Comparison of ENCODE assay signal across 8 cellular contexts in the genomic region with DNA sequence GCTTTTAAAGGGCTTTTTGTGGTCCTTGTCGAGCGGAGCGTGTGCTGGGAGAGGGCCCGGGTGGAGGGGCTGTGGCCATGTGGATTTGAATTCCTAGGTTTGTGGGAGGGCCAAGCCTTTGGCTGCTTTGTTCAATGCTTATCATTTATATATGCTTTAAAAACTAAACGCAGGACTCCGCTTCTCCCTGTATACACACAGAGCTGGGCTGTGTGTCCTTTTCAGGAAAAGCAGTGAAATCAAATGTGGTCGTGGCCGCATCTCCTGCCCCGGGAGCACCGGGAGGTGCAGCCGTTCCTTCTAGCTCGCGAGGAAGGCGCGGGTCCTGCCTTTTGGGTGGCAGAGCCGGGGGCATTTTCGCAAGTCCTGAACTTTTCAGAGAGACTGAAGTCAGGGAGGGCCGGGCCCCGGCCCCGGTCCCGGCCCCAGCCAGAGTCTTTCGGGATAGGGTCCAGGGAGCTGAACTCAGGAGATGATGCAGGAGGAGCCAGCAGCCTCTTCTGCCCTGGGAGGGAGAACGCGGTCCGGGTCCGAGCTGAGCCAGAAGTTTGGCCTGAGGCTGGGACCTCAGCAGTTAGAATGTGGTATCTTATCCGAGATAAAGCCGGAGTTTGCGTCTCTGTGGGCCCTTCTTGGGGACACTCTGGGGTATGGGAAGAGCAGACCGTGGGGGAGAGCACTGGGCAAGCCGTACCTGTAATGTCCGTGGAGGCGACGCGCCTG.
DNase-seq lines count a peak whose midpoint lies in the region; ATAC-seq, FAIRE-seq and TF ChIP-seq lines count a peak whose summit lies in the region.

No MANE protein-coding gene starts in this region.

- H3K4me3 Mint-ChIP-seq in astrocyte (ENCODE audit: unreplicated experiment) = peak overlapping the region; percentile 98

- H3K9me2 ChIP-seq in PC-9 (ENCODE audit: insufficient read depth) = no peaks in the 10 kb centered on the region

- peaks cover 30% of the 10 kb centered on the region for H3K4me1 Mint-ChIP-seq in astrocyte (ENCODE audit: low read depth, unreplicated experiment)

- no peaks in the 10 kb centered on the region for H3K27me3 Mint-ChIP-seq in astrocyte (ENCODE audit: low read depth, unreplicated experiment)

- H3K79me2 ChIP-seq in PC-9 (ENCODE audit: low read depth) (peaks cover 53% of the 10 kb centered on the region), astrocyte (ENCODE audit: insufficient read depth, low read length) (peaks cover 59% of the 10 kb centered on the region)

- intact Hi-C loops in PC-9 (cut with micrococcal nuclease; ENCODE audit: unreplicated experiment) = loop anchor here (1.0 to 2.0 kb wide), 3 partner anchors 44 to 82 kb away; no protein-coding TSS in a partner anchor

- H3K27me3 ChIP-seq in PC-9 (ENCODE audit: insufficient read depth, low read depth) (no peaks in the 10 kb centered on the region), astrocyte (ENCODE audit: insufficient read depth, low read length) (no peaks in the 10 kb centered on the region)

- peaks cover 26% of the 10 kb centered on the region for H3K4me1 ChIP-seq in PC-9 (replicated peaks; ENCODE audit: insufficient read depth)
- H3K4me1 ChIP-seq in astrocyte (ENCODE audit: insufficient read depth, low read length) = peaks cover 22% of the 10 kb centered on the region

- H2AFZ ChIP-seq in PC-9 (peak overlapping the region; percentile 81), astrocyte (ENCODE audit: low read depth, low read length) (no peak overlapping the region)

- TF ChIP-seq CTCF in PC-9 (conservative IDR thresholded peaks at IDR 0.05) (no peak), astrocyte (IDR thresholded peaks at IDR 0.05; ENCODE audit: insufficient read depth, low read depth, low read length) (no peak)

- H3K9me3 Mint-ChIP-seq in astrocyte (ENCODE audit: unreplicated experiment) = no peaks in the 10 kb centered on the region

- H3K4me3 ChIP-seq in PC-9 (peak overlapping the region; percentile 90), astrocyte (ENCODE audit: insufficient read depth, low read depth, low read length) (peak overlapping the region; percentile 98)

- TSS peak; percentile 27 for BruUV-seq in PC-9 (replicated peaks; lab: Mats Ljungman, UMichigan)

- peaks cover 17% of the 10 kb centered on the region for H3F3A ChIP-seq in PC-9 (ENCODE audit: insufficient read depth, low read depth)

- no peak for FAIRE-seq in astrocyte (lab: Jason Lieb, UNC)

- H3K27ac Mint-ChIP-seq in astrocyte (ENCODE audit: unreplicated experiment) = peak overlapping the region; percentile 82

- H3K27ac ChIP-seq in PC-9 (peak overlapping the region; percentile 21), astrocyte (ENCODE audit: low read depth, low read length) (peak overlapping the region; percentile 93)

- H4K20me1 ChIP-seq in PC-9 (ENCODE audit: insufficient read depth) (no peaks in the 10 kb centered on the region), astrocyte (ENCODE audit: insufficient read depth, low read length) (peaks cover 41% of the 10 kb centered on the region)

- CTCF ChIA-PET in PC-9 (lab: Charles Lee) = no interaction called here

- peak; percentile 12 for ATAC-seq in HG02852 (IDR thresholded peaks at IDR 0.05; ENCODE audit: unreplicated experiment)

- H3K36me3 ChIP-seq in PC-9 (ENCODE audit: low read depth) (0 out of 2 replicates have a peak, but pooled peaks cover 14% of the 10 kb centered on the region), astrocyte (ENCODE audit: insufficient read depth, low read length) (no peaks in the 10 kb centered on the region)

- no peaks in the 10 kb centered on the region for H3K9me3 ChIP-seq in PC-9 (ENCODE audit: insufficient read depth, low read depth)
- no peaks in the 10 kb centered on the region for H3K9me3 ChIP-seq in astrocyte (ENCODE audit: insufficient read depth, low read depth, low read length)

- POLR2A ChIA-PET in PC-9 (lab: Charles Lee; ENCODE audit: unreplicated experiment) = interaction anchor here (0.6 to 0.7 kb wide), 3 partner anchors 17 to 1026 kb away, joined by 3 to 4 read pairs (median 3); no protein-coding TSS in a partner anchor

- H3K4me2 ChIP-seq in PC-9 (peak overlapping the region; percentile 88), astrocyte (ENCODE audit: low read length) (peak overlapping the region; percentile 100)

- DNase-seq in NCI-H1092 treated with DMSO at 0.1 percent for 48 hours (lab: John Stamatoyannopoulos, UW) (peak; percentile 43), NCI-H1092 (lab: John Stamatoyannopoulos, UW) (no peak), PC-9 (peak in 1 of 2 experiments; percentile 45), astrocyte (ENCODE audit: low read depth) (no peak), iPS-NIHi7 (ENCODE audit: extremely low spot score) (peak; percentile 21), H4 (ENCODE audit: low spot score) (no peak)
- peak; percentile 22 to 24 for DNase-seq in stimulated activated CD4-positive, alpha-beta T cell treated with anti-CD3 and anti-CD28 coated beads, Interleukin-2, amount 100 ng/mL, for 24 hours

- H3K9ac ChIP-seq in astrocyte (ENCODE audit: low read length) = peak overlapping the region; percentile 98

- H3K36me3 Mint-ChIP-seq in astrocyte (ENCODE audit: low read depth, unreplicated experiment) = peaks cover 6% of the 10 kb centered on the region

Comparison
In these comparisons a context has a peak if more than half of its experiments do, and no peak if none do; other contexts are left out.
1. DNase-seq: peak in NCI-H1092 treated with DMSO at 0.1 percent for 48 hours (single experiment), iPS-NIHi7 (single experiment) and stimulated activated CD4-positive, alpha-beta T cell treated with anti-CD3 and anti-CD28 coated beads, Interleukin-2, amount 100 ng/mL, for 24 hours (2 of 2); none in NCI-H1092 (single experiment), astrocyte (single experiment) and H4 (single experiment).